In the genomic region with DNA sequence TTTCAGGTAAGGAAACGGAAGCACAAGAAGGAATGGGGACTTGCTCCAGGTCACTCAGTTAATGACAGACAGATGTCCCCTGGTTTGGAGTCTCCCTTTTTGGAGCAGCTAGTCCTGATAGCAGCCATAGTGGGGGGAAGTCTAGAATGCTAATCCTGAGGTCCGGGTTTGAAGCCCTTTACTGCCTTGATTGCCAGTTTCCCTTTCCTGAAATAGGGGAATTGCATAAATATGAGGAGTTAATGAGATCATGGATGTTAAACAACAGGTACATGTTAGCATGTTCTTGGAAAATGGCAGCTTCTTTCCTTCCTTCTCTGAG, we compare ENCODE assay signal across 2 cellular contexts.
TF ChIP-seq lines count a peak whose summit lies in the region.

No MANE protein-coding gene starts in this region.

TF ChIP-seq in endothelial cell of umbilical vein, 7 proteins besides CTCF, POLR2A, EP300 and RAD21:
- TF ChIP-seq JUN (IDR thresholded peaks at IDR 0.05; ENCODE audit: borderline replicate concordance, insufficient read depth, insufficient read length, low read depth) (no peak), GATA2 (IDR thresholded peaks at IDR 0.05; ENCODE audit: insufficient read depth, insufficient read length, low read depth, low read length) (no peak), POLR2AphosphoS5 (IDR thresholded peaks at IDR 0.05; ENCODE audit: insufficient read depth, low read depth, low read length) (no peak), FOS (IDR thresholded peaks at IDR 0.05; ENCODE audit: borderline replicate concordance, insufficient read depth, low read length) (no peak), MYC (IDR thresholded peaks at IDR 0.05; ENCODE audit: low read depth, low read length) (no peak), EZH2 (IDR thresholded peaks at IDR 0.05; ENCODE audit: borderline replicate concordance, low read depth, low read length, severe bottlenecking) (no peak)
- TF ChIP-seq, protein P1, sequence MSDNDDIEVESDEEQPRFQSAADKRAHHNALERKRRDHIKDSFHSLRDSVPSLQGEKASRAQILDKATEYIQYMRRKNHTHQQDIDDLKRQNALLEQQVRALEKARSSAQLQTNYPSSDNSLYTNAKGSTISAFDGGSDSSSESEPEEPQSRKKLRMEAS (IDR thresholded peaks at IDR 0.05; ENCODE audit: insufficient read depth, insufficient read length): no peak

TF ChIP-seq in HEK293T, 16 proteins besides CTCF, POLR2A, EP300 and RAD21:
- TF ChIP-seq, protein P2, sequence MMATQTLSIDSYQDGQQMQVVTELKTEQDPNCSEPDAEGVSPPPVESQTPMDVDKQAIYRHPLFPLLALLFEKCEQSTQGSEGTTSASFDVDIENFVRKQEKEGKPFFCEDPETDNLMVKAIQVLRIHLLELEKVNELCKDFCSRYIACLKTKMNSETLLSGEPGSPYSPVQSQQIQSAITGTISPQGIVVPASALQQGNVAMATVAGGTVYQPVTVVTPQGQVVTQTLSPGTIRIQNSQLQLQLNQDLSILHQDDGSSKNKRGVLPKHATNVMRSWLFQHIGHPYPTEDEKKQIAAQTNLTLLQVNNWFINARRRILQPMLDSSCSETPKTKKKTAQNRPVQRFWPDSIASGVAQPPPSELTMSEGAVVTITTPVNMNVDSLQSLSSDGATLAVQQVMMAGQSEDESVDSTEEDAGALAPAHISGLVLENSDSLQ (IDR thresholded peaks at IDR 0.05): no peak
- no peak for TF ChIP-seq ZNF384 (IDR thresholded peaks at IDR 0.05)
- TF ChIP-seq FOXK2 (IDR thresholded peaks at IDR 0.05): no peak
- no peak for TF ChIP-seq LEF1 (IDR thresholded peaks at IDR 0.05; ENCODE audit: borderline replicate concordance)
- TF ChIP-seq FOXM1 (IDR thresholded peaks at IDR 0.05; ENCODE audit: borderline replicate concordance): no peak
- TF ChIP-seq ELF4 (IDR thresholded peaks at IDR 0.05): no peak
- TF ChIP-seq SUZ12 (IDR thresholded peaks at IDR 0.05): no peak
- TF ChIP-seq TARDBP (IDR thresholded peaks at IDR 0.05): no peak
- no peak for TF ChIP-seq BHLHE40 (IDR thresholded peaks at IDR 0.05; ENCODE audit: borderline replicate concordance)
- TF ChIP-seq NFRKB (IDR thresholded peaks at IDR 0.05): no peak
- TF ChIP-seq FOXA1 (IDR thresholded peaks at IDR 0.05): no peak
- no peak for TF ChIP-seq HDGF (IDR thresholded peaks at IDR 0.05; ENCODE audit: borderline replicate concordance)
- TF ChIP-seq SP1 (IDR thresholded peaks at IDR 0.05): no peak
- no peak for TF ChIP-seq ARNT (IDR thresholded peaks at IDR 0.05)
- TF ChIP-seq CTBP1 (IDR thresholded peaks at IDR 0.05; ENCODE audit: borderline replicate concordance): no peak
- TF ChIP-seq L3MBTL2 (conservative IDR thresholded peaks at IDR 0.05): no peak
